In genomic region chr12:2691001-2691339, GRCh38 we compare ENCODE assay signal across 8 cellular contexts.
DNase-seq lines count a peak whose midpoint lies in the region; ATAC-seq and TF ChIP-seq lines count a peak whose summit lies in the region.

No MANE protein-coding gene starts in this region.

- POLR2A ChIA-PET in AG04450 (lab: Yijun Ruan, JAX) = interaction anchor here (0.6 kb wide), 1 partner anchor 199 kb away, joined by 6 read pairs; no protein-coding TSS in a partner anchor

- no peak overlapping the region for H3K27ac ChIP-seq in AG04450 (ENCODE audit: low read depth, low read length)

- peaks cover 7% of the 10 kb centered on the region for H3K27me3 ChIP-seq in AG04450 (ENCODE audit: control insufficient read depth, insufficient read depth, low read length)

- peak overlapping the region; percentile 32; the same call in 1 of the 2 replicates for H3K4me3 ChIP-seq in AG04450 (ENCODE audit: low read depth, low read length)

- peak; percentile 19; the same call in 1 of the 2 replicates for TF ChIP-seq CTCF in AG04450 (IDR thresholded peaks at IDR 0.05; ENCODE audit: low read depth, low read length)

- H3K9me3 ChIP-seq in AG04450 (ENCODE audit: control insufficient read depth, insufficient read depth, low read length) = no peaks in the 10 kb centered on the region; the same call in 1 of the 2 replicates

- no peak for DNase-seq in AG04450 (ENCODE audit: low read depth, low spot score)
- peak; percentile 60 for DNase-seq in NCI-H748 (lab: John Stamatoyannopoulos, UW; ENCODE audit: unreplicated experiment)
- peak; percentile 82 for DNase-seq in activated effector memory CD4-positive, alpha-beta T cell treated with anti-CD3 and anti-CD28 coated beads, Interleukin-2, amount 50 U/mL, for 16 hours
- peak; percentile 30 for DNase-seq in iris pigment epithelial cell (ENCODE audit: low read depth)
- DNase-seq in stimulated activated CD4-positive, alpha-beta T cell treated with anti-CD3 and anti-CD28 coated beads, TNF-alpha, amount 100 ng/mL, for 4 hours (ENCODE audit: low read depth in 3 of 3) = peak; percentile 17 to 40 (median 23)
- no peak for DNase-seq in NCI-H2081 (lab: John Stamatoyannopoulos, UW)
- no peak for DNase-seq in Ammon's horn (ENCODE audit: low spot score)

- CTCF ChIA-PET in AG04450 (lab: Charles Lee) = no interaction called here

- ATAC-seq in GM21423 (IDR thresholded peaks at IDR 0.05; ENCODE audit: unreplicated experiment) = peak; percentile 22

Comparison
In these comparisons a context has a peak if more than half of its experiments do, and no peak if none do; other contexts are left out.
1. DNase-seq: peak in NCI-H748 (single experiment), activated effector memory CD4-positive, alpha-beta T cell treated with anti-CD3 and anti-CD28 coated beads, Interleukin-2, amount 50 U/mL, for 16 hours (single experiment), iris pigment epithelial cell (single experiment) and stimulated activated CD4-positive, alpha-beta T cell treated with anti-CD3 and anti-CD28 coated beads, TNF-alpha, amount 100 ng/mL, for 4 hours (3 of 3); none in AG04450 (single experiment), NCI-H2081 (0 of 2) and Ammon's horn (single experiment).